1 cellular context compared by ENCODE assay signal in genomic region chr3:123080864-123081562, GRCh38.
TF ChIP-seq lines count a peak whose summit lies in the region.

No MANE protein-coding gene starts in this region.

TF ChIP-seq in K562, 482 proteins besides CTCF, POLR2A, EP300 and RAD21 (continued from another document and continues in another):
- no peak for TF ChIP-seq ZNF609 (CRISPR knock-in tag; IDR thresholded peaks at IDR 0.05; ENCODE audit: borderline replicate concordance)
- peak; percentile 82 for TF ChIP-seq ARID1B (IDR thresholded peaks at IDR 0.05)
- TF ChIP-seq THRAP3 (IDR thresholded peaks at IDR 0.05; ENCODE audit: borderline replicate concordance), result no peak
- TF ChIP-seq HBP1 (CRISPR knock-in tag; IDR thresholded peaks at IDR 0.05), result no peak
- no peak for TF ChIP-seq PTBP1 (IDR thresholded peaks at IDR 0.05; ENCODE audit: low read depth, low read length)
- no peak for TF ChIP-seq ZNF239 (CRISPR knock-in tag; IDR thresholded peaks at IDR 0.05)
- TF ChIP-seq THRA (IDR thresholded peaks at IDR 0.05), result no peak
- no peak for TF ChIP-seq PRDM10 (IDR thresholded peaks at IDR 0.05; ENCODE audit: partially characterized antibody)
- TF ChIP-seq SPI1 (IDR thresholded peaks at IDR 0.05; ENCODE audit: borderline replicate concordance, low read depth, low read length), result peak; percentile 64; the same call in 1 of the 2 replicates
- no peak for TF ChIP-seq TSHZ1 (CRISPR knock-in tag; IDR thresholded peaks at IDR 0.05)
- TF ChIP-seq RCOR1 (IDR thresholded peaks at IDR 0.05; ENCODE audit: borderline replicate concordance in 1 of 2, low read depth in 2 of 2, low read length in 2 of 2), result peak in 1 of 2 experiments; percentile 50; a peak in 1 of 4 replicates
- no peak for TF ChIP-seq HSF4 (CRISPR knock-in tag; IDR thresholded peaks at IDR 0.05; ENCODE audit: borderline replicate concordance)
- TF ChIP-seq XRCC3 (IDR thresholded peaks at IDR 0.05), result no peak
- TF ChIP-seq STAT5A (IDR thresholded peaks at IDR 0.05; ENCODE audit: borderline replicate concordance, low read length), result no peak; the same call in 1 of the 2 replicates
- TF ChIP-seq MYC (IDR thresholded peaks at IDR 0.05; ENCODE audit: low read depth, low read length), result peak; percentile 85
- TF ChIP-seq MYC (CRISPR knock-in tag; IDR thresholded peaks at IDR 0.05; ENCODE audit: borderline replicate concordance, low read depth), result no peak
- TF ChIP-seq ARHGAP35 (IDR thresholded peaks at IDR 0.05; ENCODE audit: partially characterized antibody), result no peak
- no peak for TF ChIP-seq GABPB1 (CRISPR knock-in tag; IDR thresholded peaks at IDR 0.05)
- TF ChIP-seq TCF7 (IDR thresholded peaks at IDR 0.05; ENCODE audit: borderline replicate concordance), result no peak
- no peak for TF ChIP-seq MITF (IDR thresholded peaks at IDR 0.05)
- no peak for TF ChIP-seq EZH2 (IDR thresholded peaks at IDR 0.05; ENCODE audit: borderline replicate concordance, low read depth, low read length)
- TF ChIP-seq ADNP (tag; IDR thresholded peaks at IDR 0.05), result peak; percentile 58; the same call in 1 of the 2 replicates
- TF ChIP-seq ZNF224 (CRISPR knock-in tag; IDR thresholded peaks at IDR 0.05), result no peak
- no peak for TF ChIP-seq EWSR1 (IDR thresholded peaks at IDR 0.05; ENCODE audit: borderline replicate concordance, low read depth, partially characterized antibody)
- TF ChIP-seq RREB1 (CRISPR knock-in tag; IDR thresholded peaks at IDR 0.05), result no peak
- TF ChIP-seq THAP7 (CRISPR knock-in tag; IDR thresholded peaks at IDR 0.05), result no peak
- TF ChIP-seq HOXB6 (CRISPR knock-in tag; IDR thresholded peaks at IDR 0.05; ENCODE audit: borderline replicate concordance), result no peak
- TF ChIP-seq NR3C1 (CRISPR knock-in tag; IDR thresholded peaks at IDR 0.05), result no peak
- TF ChIP-seq NFRKB (IDR thresholded peaks at IDR 0.05; ENCODE audit: low read depth), result 0 out of 2 replicates have a peak, but pooled peaks have one; percentile 28
